In the genomic region with DNA sequence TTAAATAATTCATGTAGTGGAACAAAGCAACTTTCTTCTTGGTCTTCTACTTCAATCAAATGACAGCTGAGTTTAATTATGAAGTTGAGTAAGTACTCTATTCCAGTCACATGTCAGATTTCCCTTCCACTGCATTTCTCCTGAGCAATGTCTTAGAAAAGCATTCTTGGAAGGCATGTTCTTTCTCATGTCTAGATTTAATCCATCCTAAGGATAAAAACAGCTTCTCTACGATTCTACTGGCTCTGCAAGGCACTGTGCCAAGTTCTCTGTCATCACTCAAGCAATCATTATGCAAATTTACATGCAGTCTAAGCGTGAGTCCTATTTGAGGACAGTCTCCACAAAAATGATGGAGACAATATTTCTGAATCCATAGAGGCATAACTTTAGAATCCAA, we compare ENCODE assay signal across 11 cellular contexts.
DNase-seq lines count a peak whose midpoint lies in the region; ATAC-seq and TF ChIP-seq lines count a peak whose summit lies in the region.
"Had no signal": no experiment of that assay in that cellular context is flagged by ENCODE, and none has a peak within 500 bp of the region (broad histone marks: within the 10 kb centered on the region; RNA-seq: fewer than 3 reads in every experiment).

No MANE protein-coding gene starts in this region.

- H3K27me3 ChIP-seq in brain microvascular endothelial cell (replicated peaks): no peaks in the 10 kb centered on the region
- H3K27me3 ChIP-seq: adrenal gland had no signal

- H3K4me3 ChIP-seq in brain microvascular endothelial cell (ENCODE audit: low read depth, low read length): no peak overlapping the region
- H3K4me3 ChIP-seq: adrenal gland had no signal

- no peaks in the 10 kb centered on the region for H3K36me3 ChIP-seq in brain microvascular endothelial cell (replicated peaks)
- H3K36me3 ChIP-seq: adrenal gland had no signal

- POLR2A ChIA-PET in HEK293T (lab: Yijun Ruan, JAX): no interaction called here

- in situ Hi-C loops in brain microvascular endothelial cell (cut with HindIII; ENCODE audit: low pct_ligation_motif_present, low sequenced_read_pairs): no loop called here

- intact Hi-C loops in Right ventricle myocardium inferior (cut with DNase I): no loop called here
- intact Hi-C loops in cardiac septum (cut with DNase I): no loop called here

- H3K27ac ChIP-seq in brain microvascular endothelial cell: no peak overlapping the region
- H3K27ac ChIP-seq: adrenal gland had no signal

- no peak for DNase-seq in Right ventricle myocardium inferior (ENCODE audit: missing footprints)
- DNase-seq in cardiac septum (ENCODE audit: low spot score): no peak
- peak; percentile 22 for DNase-seq in brain microvascular endothelial cell
- DNase-seq in iris pigment epithelial cell (ENCODE audit: low read depth): peak; percentile 84
- no peak for DNase-seq in HEK293T (ENCODE audit: extremely low spot score)
- no peak for DNase-seq in NCI-H146 treated with DMSO at 0.1 percent for 48 hours (lab: John Stamatoyannopoulos, UW; ENCODE audit: unreplicated experiment)
- DNase-seq in hippocampal formation (lab: John Stamatoyannopoulos, UW): no peak
- no peak for DNase-seq in NCI-H226
- DNase-seq: activated CD4-positive, alpha-beta T cell treated with anti-CD3 and anti-CD28 coated beads, Interleukin-2, amount 50 U/mL, for 48 hours; adrenal gland; CD4-positive, CD25-positive, alpha-beta regulatory T cell had no signal

- peak; percentile 40 for ATAC-seq in Right ventricle myocardium inferior

- no peak for TF ChIP-seq CTCF in brain microvascular endothelial cell (IDR thresholded peaks at IDR 0.05; ENCODE audit: low read depth, low read length, missing control alignments)

- CTCF ChIA-PET in HEK293T (lab: Yijun Ruan, JAX): interaction anchor here (0.7 kb wide), 1 partner anchor 1089 kb away, joined by 3 read pairs; no protein-coding TSS in a partner anchor

TF ChIP-seq in HEK293T, 16 proteins besides CTCF, POLR2A, EP300 and RAD21:
- TF ChIP-seq NFRKB (IDR thresholded peaks at IDR 0.05) (no peak), L3MBTL2 (conservative IDR thresholded peaks at IDR 0.05) (no peak), FOXA1 (IDR thresholded peaks at IDR 0.05) (no peak), HDGF (IDR thresholded peaks at IDR 0.05; ENCODE audit: borderline replicate concordance) (no peak), SUZ12 (IDR thresholded peaks at IDR 0.05) (no peak), ELF4 (IDR thresholded peaks at IDR 0.05) (no peak), CTBP1 (IDR thresholded peaks at IDR 0.05; ENCODE audit: borderline replicate concordance) (no peak), FOXK2 (IDR thresholded peaks at IDR 0.05) (no peak), ZNF384 (IDR thresholded peaks at IDR 0.05) (no peak), ARNT (IDR thresholded peaks at IDR 0.05) (no peak), TARDBP (IDR thresholded peaks at IDR 0.05) (no peak), LEF1 (IDR thresholded peaks at IDR 0.05; ENCODE audit: borderline replicate concordance) (no peak), PKNOX1 (IDR thresholded peaks at IDR 0.05) (no peak), FOXM1 (IDR thresholded peaks at IDR 0.05; ENCODE audit: borderline replicate concordance) (no peak), SP1 (IDR thresholded peaks at IDR 0.05) (no peak), BHLHE40 (IDR thresholded peaks at IDR 0.05; ENCODE audit: borderline replicate concordance) (no peak)

Comparison
In these comparisons a context has a peak if more than half of its experiments do, and no peak if none do; other contexts are left out.
1. DNase-seq: peak in brain microvascular endothelial cell (single experiment) and iris pigment epithelial cell (single experiment); none in Right ventricle myocardium inferior (single experiment), cardiac septum (single experiment), HEK293T (single experiment), NCI-H146 treated with DMSO at 0.1 percent for 48 hours (single experiment), hippocampal formation (0 of 2) and NCI-H226 (single experiment).